Comparison of ENCODE assay signal across 28 cellular contexts in genomic region chr20:61666471-61666832, GRCh38.
"Had no signal": no experiment of that assay in that cellular context is flagged by ENCODE, and none has a peak within 500 bp of the region (broad histone marks: within the 10 kb centered on the region; RNA-seq: fewer than 3 reads in every experiment).

No MANE protein-coding gene starts in this region.

- H3K27me3 ChIP-seq: neural progenitor cell, ovary, tibial nerve, upper lobe of left lung had no signal

- H2AFZ ChIP-seq: neural progenitor cell had no signal

- H3K9me3 Mint-ChIP-seq: nephron; stimulated activated naive CD8-positive, alpha-beta T cell treated with anti-CD3 and anti-CD28 coated beads, Interleukin-15, Interleukin-2, amounts not matched to agents 100 ng/mL and 50 ng/mL, for 24 hours had no signal

- H3K4me2 ChIP-seq: neural progenitor cell had no signal

- H3K4me3 ChIP-seq: coronary artery, esophagus squamous epithelium, neural progenitor cell, ovary, psoas muscle, thoracic aorta, tibial nerve, upper lobe of left lung had no signal

- H3K36me3 Mint-ChIP-seq: immature natural killer cell; naive thymus-derived CD4-positive, alpha-beta T cell; neural progenitor cell; stimulated activated naive B cell treated with anti-CD40 and anti-IgM and Interleukin-4, amounts not matched to agents 10 μg/mL and 1 μg/mL and 100 μg/mL, for 72 hours had no signal

- H3K9ac ChIP-seq: neural progenitor cell had no signal

- H3K4me3 Mint-ChIP-seq: effector memory CD8-positive, alpha-beta T cell; immature natural killer cell; naive thymus-derived CD4-positive, alpha-beta T cell; nephron; neural progenitor cell; stimulated activated naive B cell treated with anti-CD40 and anti-IgM and Interleukin-4, amounts not matched to agents 10 μg/mL and 1 μg/mL and 100 μg/mL, for 72 hours; stimulated activated naive CD8-positive, alpha-beta T cell treated with anti-CD3 and anti-CD28 coated beads, Interleukin-15, Interleukin-2, amounts not matched to agents 100 ng/mL and 50 ng/mL, for 24 hours had no signal

- H3K9me3 ChIP-seq: esophagus squamous epithelium, ovary, psoas muscle, thoracic aorta, upper lobe of left lung had no signal

- H3K4me1 ChIP-seq: neural progenitor cell, psoas muscle, tibial nerve, upper lobe of left lung had no signal

- H3K27me3 Mint-ChIP-seq: stimulated activated naive B cell treated with anti-CD40 and anti-IgM and Interleukin-4, amounts not matched to agents 10 μg/mL and 1 μg/mL and 100 μg/mL, for 72 hours; stimulated activated naive CD8-positive, alpha-beta T cell treated with anti-CD3 and anti-CD28 coated beads, Interleukin-15, Interleukin-2, amounts not matched to agents 100 ng/mL and 50 ng/mL, for 24 hours had no signal

- ATAC-seq: effector memory CD8-positive, alpha-beta T cell; left lobe of liver; naive thymus-derived CD4-positive, alpha-beta T cell; psoas muscle; right cardiac atrium; stimulated activated naive B cell treated with anti-CD40 and anti-IgM and Interleukin-4, amounts not matched to agents 10 μg/mL and 1 μg/mL and 100 μg/mL, for 72 hours had no signal

- H3K4me1 Mint-ChIP-seq: immature natural killer cell; naive thymus-derived CD4-positive, alpha-beta T cell; stimulated activated naive B cell treated with anti-CD40 and anti-IgM and Interleukin-4, amounts not matched to agents 10 μg/mL and 1 μg/mL and 100 μg/mL, for 72 hours had no signal

- H3K36me3 ChIP-seq: esophagus squamous epithelium, neural progenitor cell, ovary, thoracic aorta, tibial nerve, upper lobe of left lung had no signal

- H3K27ac ChIP-seq: coronary artery, esophagus squamous epithelium, neural progenitor cell, ovary, psoas muscle, thoracic aorta, tibial nerve, upper lobe of left lung had no signal

- H3K27ac Mint-ChIP-seq: effector memory CD8-positive, alpha-beta T cell; immature natural killer cell; naive thymus-derived CD4-positive, alpha-beta T cell; nephron; neural progenitor cell; stimulated activated naive B cell treated with anti-CD40 and anti-IgM and Interleukin-4, amounts not matched to agents 10 μg/mL and 1 μg/mL and 100 μg/mL, for 72 hours; stimulated activated naive CD8-positive, alpha-beta T cell treated with anti-CD3 and anti-CD28 coated beads, Interleukin-15, Interleukin-2, amounts not matched to agents 100 ng/mL and 50 ng/mL, for 24 hours had no signal

- DNase-seq: dermis blood vessel endothelial cell; effector memory CD8-positive, alpha-beta T cell; erythroblast; esophagus squamous epithelium; foreskin melanocyte; glutamatergic neuron; hypothalamus; immature natural killer cell; islet precursor cell; mesendoderm; midbrain; naive thymus-derived CD4-positive, alpha-beta T cell; nucleus accumbens; ovary; psoas muscle; small intestine; stimulated activated CD4-positive, alpha-beta T cell treated with anti-CD3 and anti-CD28 coated beads, Interleukin-15, amount 100 ng/mL, for 24 hours; stimulated activated CD4-positive, alpha-beta T cell treated with anti-CD3 and anti-CD28 coated beads, Interleukin-2, amount 100 ng/mL, for 48 hours; stimulated activated naive B cell treated with anti-CD40 and anti-IgM and Interleukin-4, amounts not matched to agents 10 μg/mL and 1 μg/mL and 100 μg/mL, for 72 hours; upper lobe of left lung had no signal
